Comparison of ENCODE assay signal across 8 cellular contexts in the genomic region with DNA sequence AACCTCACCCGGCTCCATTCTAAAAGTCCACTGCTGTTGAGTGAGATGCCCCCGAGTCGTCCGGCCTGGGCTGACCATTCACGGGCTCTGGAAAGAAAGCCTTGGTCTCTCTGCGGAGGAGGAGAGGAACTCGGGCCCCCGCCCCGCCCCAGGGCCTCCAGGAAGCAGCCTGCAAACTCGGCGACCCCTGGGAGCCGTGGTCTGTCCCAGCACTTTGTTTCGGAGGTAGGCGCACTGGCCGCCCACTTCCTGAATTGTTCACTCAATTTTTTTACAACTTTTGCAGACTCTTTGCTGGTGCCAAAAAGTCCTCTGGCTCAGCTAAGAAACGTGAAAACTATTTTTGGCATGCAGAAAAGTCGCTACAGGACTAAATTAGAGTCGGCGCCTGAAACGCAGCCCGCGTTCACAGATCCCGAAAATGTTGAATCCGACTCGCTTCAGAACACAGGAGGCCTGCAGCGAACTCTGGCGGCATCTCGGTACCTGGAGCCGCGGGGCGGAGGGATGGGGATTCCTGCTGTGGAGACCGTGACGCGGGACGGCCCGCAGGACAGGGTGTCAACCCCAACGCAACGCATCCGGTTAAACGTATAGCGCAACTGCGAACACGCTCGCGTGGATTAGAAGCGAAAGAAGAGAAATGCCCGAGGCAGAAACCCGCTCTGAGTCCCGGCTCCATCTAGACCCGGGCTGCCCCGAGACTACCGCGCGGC. TPM values are rescaled to one million over a fixed set of nuclear protein-coding genes. Genes with fewer than 3 reads are reported as not detected.
DNase-seq lines count a peak whose midpoint lies in the region; TF ChIP-seq lines count a peak whose summit lies in the region.

No MANE protein-coding gene starts in this region.

- DNase-seq in NCI-H2227 treated with DMSO at 0.1 percent for 48 hours (lab: John Stamatoyannopoulos, UW) (peak; percentile 11), breast epithelium (ENCODE audit: low spot score in 2 of 2) (peak; percentile 81 to 88), retina (peak; percentile 88), UCSD-AML1 (lab: John Stamatoyannopoulos, UW; ENCODE audit: unreplicated experiment) (no peak), Karpas-422 (no peak), NCI-H82 (lab: John Stamatoyannopoulos, UW) (no peak)

- H2AFZ ChIP-seq in Karpas-422 (ENCODE audit: low read length) = no peak overlapping the region

- H4K20me1 ChIP-seq in BLaER1 = peaks cover 55% of the 10 kb centered on the region
- no peaks in the 10 kb centered on the region for H4K20me1 ChIP-seq in Karpas-422 (ENCODE audit: insufficient read depth, low read depth, low read length)

- peak in 2 of 3 donors; percentile 25 to 33 for TF ChIP-seq CTCF in breast epithelium (IDR thresholded peaks at IDR 0.05)

- peaks cover 49% of the 10 kb centered on the region for H3K36me3 ChIP-seq in BLaER1
- no peaks in the 10 kb centered on the region for H3K36me3 ChIP-seq in breast epithelium
- no peaks in the 10 kb centered on the region for H3K36me3 ChIP-seq in iPS-18a (ENCODE audit: control insufficient read depth, low read depth, low read length)
- H3K36me3 ChIP-seq in Karpas-422 (ENCODE audit: insufficient read depth, low read length) = no peaks in the 10 kb centered on the region

- H3K27me3 ChIP-seq in BLaER1 (no peaks in the 10 kb centered on the region), breast epithelium (no peaks in the 10 kb centered on the region), iPS-18a (ENCODE audit: control insufficient read depth, insufficient read depth, low read length) (peaks cover 32% of the 10 kb centered on the region), Karpas-422 (ENCODE audit: low read length) (no peaks in the 10 kb centered on the region)

- intact Hi-C loops in breast epithelium (cut with DNase I; ENCODE audit: low total_unique reads) = no loop called here

- H3K9ac ChIP-seq in BLaER1 (peak overlapping the region; percentile 92), iPS-18a (ENCODE audit: low read length) (peak overlapping the region; percentile 67), Karpas-422 (ENCODE audit: low read length) (no peak overlapping the region)

- H3K9me3 ChIP-seq in BLaER1 = peaks cover 17% of the 10 kb centered on the region
- no peaks in the 10 kb centered on the region for H3K9me3 ChIP-seq in breast epithelium
- no peaks in the 10 kb centered on the region for H3K9me3 ChIP-seq in iPS-18a (ENCODE audit: control insufficient read depth, low read depth, low read length)
- H3K9me3 ChIP-seq in Karpas-422 (ENCODE audit: low read length) = no peaks in the 10 kb centered on the region

- H3K4me1 ChIP-seq in BLaER1 (peaks cover 68% of the 10 kb centered on the region), breast epithelium (no peaks in the 10 kb centered on the region), iPS-18a (ENCODE audit: control insufficient read depth, low read depth, low read length) (peaks cover 13% of the 10 kb centered on the region), Karpas-422 (ENCODE audit: low read length) (no peaks in the 10 kb centered on the region)

- H3K79me2 ChIP-seq in Karpas-422 (ENCODE audit: low read length) = no peaks in the 10 kb centered on the region

- H3K27ac ChIP-seq in BLaER1 (peak overlapping the region; percentile 96), breast epithelium (peak overlapping the region; percentile 93 to 97), iPS-18a (ENCODE audit: low read length) (peak overlapping the region; percentile 16), Karpas-422 (ENCODE audit: low read length) (no peak overlapping the region)

- peak overlapping the region; percentile 98 for H3K4me2 ChIP-seq in BLaER1
- no peak overlapping the region for H3K4me2 ChIP-seq in Karpas-422 (ENCODE audit: low read depth, low read length, poor library complexity, severe bottlenecking)

- TF ChIP-seq POLR2A in breast epithelium (IDR thresholded peaks at IDR 0.05) = no peak

- H3K9me2 ChIP-seq in Karpas-422 (replicated peaks; ENCODE audit: insufficient read depth, low read length) = no peaks in the 10 kb centered on the region

- peak overlapping the region; percentile 89 for H3K4me3 ChIP-seq in BLaER1
- peak overlapping the region; percentile 77 to 98 (median 83) for H3K4me3 ChIP-seq in breast epithelium
- peak overlapping the region; percentile 86 for H3K4me3 ChIP-seq in iPS-18a (ENCODE audit: low read length)
- H3K4me3 ChIP-seq in Karpas-422 (ENCODE audit: low read length) = no peak overlapping the region

RNA-seq across cellular contexts. Expression of gene PXDN, which starts 1.5 kb away (rescaled TPM):
- 100 to 1,000 TPM in 1 of 3 donors, 10 to 100 TPM in 2; 42.4 to 108 (median 64.2) TPM for total RNA-seq in breast epithelium
- not detected in 2 replicates for total RNA-seq in Karpas-422 (2014; rRNA removed; shearing (Covaris generic); ENCODE audit: low replicate concordance)

Comparison
In these comparisons a context has a peak if more than half of its experiments do, and no peak if none do; other contexts are left out.
1. DNase-seq: peak in NCI-H2227 treated with DMSO at 0.1 percent for 48 hours (single experiment), breast epithelium (2 of 2) and retina (single experiment); none in UCSD-AML1 (single experiment), Karpas-422 (single experiment) and NCI-H82 (single experiment).
2. RNA of gene PXDN, which starts 1.5 kb away (total RNA-seq): 42.4 to 108 TPM in breast epithelium; not detected in Karpas-422; every median in the first group is over 10 times any median in the second.